18 cellular contexts compared by ENCODE assay signal in the genomic region with DNA sequence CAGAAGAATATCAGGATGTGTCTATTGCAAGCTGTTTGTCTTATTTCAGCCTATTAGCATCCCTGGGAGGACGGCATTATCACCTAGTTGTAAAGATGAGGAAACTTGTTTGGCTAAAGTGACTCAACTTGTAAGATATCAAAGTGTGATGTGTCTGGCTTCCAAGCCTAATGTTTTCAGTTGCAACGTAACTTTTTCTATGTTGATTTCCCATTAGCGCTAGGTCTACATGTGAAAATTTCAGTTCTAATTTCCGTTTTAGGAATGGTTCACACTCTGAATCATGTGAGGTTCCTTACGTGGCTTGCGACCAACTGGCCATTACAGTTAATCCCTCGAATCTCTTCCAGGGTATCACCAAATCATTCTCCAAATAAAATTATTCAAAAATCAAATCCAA. TPM values are rescaled to one million over a fixed set of nuclear protein-coding genes. Genes with fewer than 3 reads are reported as not detected.
DNase-seq lines count a peak whose midpoint lies in the region; ATAC-seq and TF ChIP-seq lines count a peak whose summit lies in the region.
"Had no signal": no experiment of that assay in that cellular context is flagged by ENCODE, and none has a peak within 500 bp of the region (broad histone marks: within the 10 kb centered on the region; RNA-seq: fewer than 3 reads in every experiment).

No MANE protein-coding gene starts in this region.

- H4K20me1 ChIP-seq in GM23248 (ENCODE audit: insufficient read depth): no peaks in the 10 kb centered on the region

- H2AFZ ChIP-seq in GM23248: no peak overlapping the region

- no peaks in the 10 kb centered on the region for H3F3A ChIP-seq in GM23248 (ENCODE audit: insufficient read depth)

- no peaks in the 10 kb centered on the region for H3K27me3 ChIP-seq in GM23248 (replicated peaks; ENCODE audit: insufficient read depth)
- H3K27me3 ChIP-seq: cardiac muscle cell, MG63, upper lobe of left lung had no signal

- H3K4me1 ChIP-seq in GM23248 (ENCODE audit: insufficient read depth): peaks cover 8% of the 10 kb centered on the region
- H3K4me1 ChIP-seq: upper lobe of left lung had no signal

- H3K27ac ChIP-seq in GM23248: no peak overlapping the region
- H3K27ac ChIP-seq: cardiac muscle cell, upper lobe of left lung had no signal

- H3K9me3 ChIP-seq in GM23248 (ENCODE audit: low read depth): no peaks in the 10 kb centered on the region
- H3K9me3 ChIP-seq: MG63, spleen, upper lobe of left lung had no signal

- H3K79me2 ChIP-seq in GM23248 (ENCODE audit: insufficient read depth): no peaks in the 10 kb centered on the region

- no peak overlapping the region for H3K4me2 ChIP-seq in GM23248 (ENCODE audit: unreplicated experiment)

- H3K4me3 ChIP-seq in GM12864 (ENCODE audit: low read depth, low read length): no peak overlapping the region; the same call in 1 of the 2 replicates
- H3K4me3 ChIP-seq in GM23248: no peak overlapping the region
- H3K4me3 ChIP-seq: cardiac muscle cell, MG63, spleen, upper lobe of left lung had no signal

- H3K9me2 ChIP-seq in GM23248 (ENCODE audit: insufficient read depth): no peaks in the 10 kb centered on the region

- WGBS in GM23248 (ENCODE audit: low coverage in 1 of 2, low lambda C conversion rate in 2 of 2, missing lambda C conversion rate in 2 of 2), 2 experiments: 86% methylated on average over 7 of the region's 7 CpGs

- no peaks in the 10 kb centered on the region for H3K36me3 ChIP-seq in GM23248 (ENCODE audit: low read depth)
- H3K36me3 ChIP-seq: cardiac muscle cell, MG63, spleen, upper lobe of left lung had no signal

- no peak for TF ChIP-seq CTCF in GM12864 (IDR thresholded peaks at IDR 0.05; ENCODE audit: low read depth, low read length, missing control alignments)

- ATAC-seq in GM19395 (IDR thresholded peaks at IDR 0.05; ENCODE audit: unreplicated experiment) (peak; percentile 69), HG02759 (IDR thresholded peaks at IDR 0.05; ENCODE audit: unreplicated experiment) (peak; percentile 38), HG03378 (IDR thresholded peaks at IDR 0.05; ENCODE audit: unreplicated experiment) (peak; percentile 39)
- ATAC-seq: left ventricle myocardium superior had no signal

- no peak overlapping the region for H3K9ac ChIP-seq in GM23248

- DNase-seq in GM12864 (ENCODE audit: low read depth) (peak; percentile 53), GM23248 (no peak), NCI-H187 treated with DMSO at 0.1 percent for 48 hours (lab: John Stamatoyannopoulos, UW) (no peak), GOT3 (lab: John Stamatoyannopoulos, UW) (no peak), middle frontal gyrus (ENCODE audit: extremely low spot score, low spot score) (no peak)
- DNase-seq: activated CD8-positive, alpha-beta memory T cell treated with anti-CD3 and anti-CD28 coated beads for 24 hours; activated naive CD4-positive, alpha-beta T cell treated with Interleukin-2 at 50 U/mL for 16 hours; DMS79; head of caudate nucleus; left ventricle myocardium superior; MG63; NCI-H345; spleen; upper lobe of left lung had no signal

- in situ Hi-C loops in GM23248 (cut with MboI): no loop called here

RNA-seq across cellular contexts. Expression of gene LLPH, which starts 58.0 kb away (rescaled TPM):
- 7.1 and 11.6 TPM in 2 replicates for total RNA-seq in GM23248 (2014; rRNA removed; shearing (Covaris generic))
- 49.2 and 50.0 TPM in 2 replicates for polyA plus RNA-seq in GM23248 (2016; fragmentation: Nextera tagmentation; extraction: Ambion mirVana)
